34 cellular contexts compared by ENCODE assay signal in genomic region chr14:28913056-28913455, GRCh38.
"Had no signal": no experiment of that assay in that cellular context is flagged by ENCODE, and none has a peak within 500 bp of the region (broad histone marks: within the 10 kb centered on the region; RNA-seq: fewer than 3 reads in every experiment).

No MANE protein-coding gene starts in this region.

- FAIRE-seq: astrocyte, bronchial epithelial cell had no signal

- DNase-seq: activated effector memory CD4-positive, alpha-beta T cell treated with anti-CD3 and anti-CD28 coated beads, Interleukin-2, amount 50 U/mL, for 16 hours; activated effector memory CD4-positive, alpha-beta T cell treated with Interleukin-2 at 50 U/mL for 16 hours; activated gamma-delta T cell; activated gamma-delta T cell treated with Interleukin-2 at 50 U/mL for 16 hours; activated naive CD4-positive, alpha-beta T cell; activated naive CD4-positive, alpha-beta T cell treated with anti-CD3 and anti-CD28 coated beads for 36 hours; activated naive CD4-positive, alpha-beta T cell treated with anti-CD3 and anti-CD28 coated beads, Interleukin-2, amount 10 ng/mL, durations not matched to agents 7 days and 5 days; activated naive CD4-positive, alpha-beta T cell treated with anti-CD3 and anti-CD28 coated beads, Interleukin-2, amount 50 U/mL, for 16 hours; activated naive CD4-positive, alpha-beta T cell treated with Interleukin-2 at 50 U/mL for 16 hours; activated naive CD8-positive, alpha-beta T cell treated with anti-CD3 and anti-CD28 coated beads for 36 hours; activated naive CD8-positive, alpha-beta T cell treated with anti-CD3 and anti-CD28 coated beads, Interleukin-2, amount 10 ng/mL, durations not matched to agents 7 days and 5 days; activated naive CD8-positive, alpha-beta T cell treated with anti-CD3 and anti-CD28 coated beads, Interleukin-2, amount 50 U/mL, for 24 hours; activated T-cell treated with anti-CD3 and anti-CD28 coated beads, Interleukin-2, amount 50 U/mL, for 1 hour; activated T-cell treated with anti-CD3 and anti-CD28 coated beads, Interleukin-2, amount 50 U/mL, for 24 hours; activated T-cell treated with anti-CD3 and anti-CD28 coated beads, Interleukin-2, amount 50 U/mL, for 4 hours; activated T-cell treated with anti-CD3 and anti-CD28 coated beads, Interleukin-2, amount 50 U/mL, for 48 hours; activated T-cell treated with anti-CD3 and anti-CD28 coated beads, Interleukin-2, amount 50 U/mL, for 72 hours; adrenal gland; amniotic stem cell; amygdala; anterior cingulate cortex; aorta; body of pancreas; brain microvascular endothelial cell; caudate nucleus; central memory CD4-positive, alpha-beta T cell; cerebellar nuclear complex had no signal

- ATAC-seq: activated naive CD4-positive, alpha-beta T cell treated with anti-CD3 and anti-CD28 coated beads, Interleukin-2, amount 50 U/mL, for 72 hours; activated naive CD8-positive, alpha-beta T cell treated with anti-CD3 and anti-CD28 coated beads, Interleukin-2, amount 50 U/mL, for 24 hours; activated T-cell treated with anti-CD3 and anti-CD28 coated beads, Interleukin-2, amount 50 U/mL, for 4 hours; activated T-cell treated with anti-CD3 and anti-CD28 coated beads, Interleukin-2, amount 50 U/mL, for 72 hours; activated T-helper 17 cell treated with anti-CD3 and anti-CD28 coated beads, Interleukin-2, amount 50 U/mL, for 72 hours; body of pancreas had no signal

- H3K27ac ChIP-seq: adrenal gland, ascending aorta, body of pancreas, brain microvascular endothelial cell, breast epithelium, cardiac muscle cell had no signal

- H3K9me3 ChIP-seq: adrenal gland, ascending aorta, body of pancreas, breast epithelium had no signal

- H3K4me3 ChIP-seq: adrenal gland, ascending aorta, body of pancreas, breast epithelium, cardiac muscle cell had no signal

- H3K36me3 ChIP-seq: adrenal gland, ascending aorta, brain microvascular endothelial cell, breast epithelium, cardiac muscle cell had no signal

- H3K4me1 ChIP-seq: adrenal gland, ascending aorta, body of pancreas, breast epithelium had no signal

- H3K27me3 ChIP-seq: adrenal gland, ascending aorta, body of pancreas, brain microvascular endothelial cell, breast epithelium, cardiac muscle cell had no signal
